8 cellular contexts compared by ENCODE assay signal in the genomic region with DNA sequence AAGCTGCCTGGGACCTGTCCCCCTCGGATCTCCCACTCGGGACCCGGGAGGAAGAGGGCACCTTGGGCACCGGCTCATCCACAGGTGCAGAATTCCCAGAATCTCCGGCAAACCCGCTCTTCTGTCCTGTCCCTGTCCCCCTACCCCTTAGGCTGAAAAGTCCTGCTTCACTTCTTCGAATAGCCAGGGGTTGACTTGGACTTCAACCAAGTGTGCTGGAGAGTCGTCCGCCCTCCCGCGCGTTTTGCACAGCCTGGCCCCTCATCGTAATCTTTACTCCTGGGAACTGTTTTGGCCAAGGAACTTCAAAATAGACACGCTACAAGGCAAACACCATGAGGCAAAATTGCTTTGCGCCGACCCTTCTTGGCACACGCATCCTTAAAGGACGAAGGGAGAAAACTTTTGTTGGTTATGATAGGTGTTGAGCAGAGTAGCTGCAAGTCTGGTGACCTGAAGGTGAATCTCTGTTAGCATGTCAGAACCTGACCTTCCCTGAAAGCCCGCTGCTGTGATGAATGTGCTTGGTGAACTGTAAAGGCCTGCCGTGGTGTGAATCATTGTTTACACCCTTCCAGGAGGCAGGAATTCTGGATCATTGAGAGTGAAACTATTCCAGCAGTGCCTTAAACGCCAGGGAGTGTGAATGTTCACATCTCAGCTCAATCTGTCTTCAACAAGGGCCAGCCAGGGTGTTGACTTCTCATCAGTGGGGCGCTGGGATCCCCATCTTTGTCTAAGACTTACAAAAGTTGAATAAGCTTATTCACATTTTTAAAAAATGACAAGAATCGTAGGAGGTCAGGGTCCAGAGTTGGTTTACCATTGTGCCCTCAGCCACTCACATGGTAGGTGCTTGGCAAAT. TPM values are rescaled to one million over a fixed set of nuclear protein-coding genes. Genes with fewer than 3 reads are reported as not detected.
DNase-seq lines count a peak whose midpoint lies in the region; ATAC-seq, FAIRE-seq and TF ChIP-seq lines count a peak whose summit lies in the region.

No MANE protein-coding gene starts in this region.

- peak overlapping the region in 1 of 3 experiments; percentile 52 for H3K4me3 ChIP-seq in endothelial cell of umbilical vein (replicated peaks in 1 of 3; ENCODE audit: insufficient read depth in 1 of 3, low read depth in 1 of 3, low read length in 3 of 3)

- peaks cover 3% of the 10 kb centered on the region for H3K4me1 ChIP-seq in endothelial cell of umbilical vein (ENCODE audit: control insufficient read depth, extremely low read depth, insufficient read depth, low read length)

- no peak for TF ChIP-seq CTCF in endothelial cell of umbilical vein (IDR thresholded peaks at IDR 0.05; ENCODE audit: extremely low read depth in 1 of 2, insufficient read depth in 1 of 2, low read depth in 1 of 2, low read length in 2 of 2)
- no peak for TF ChIP-seq CTCF in neural crest cell (conservative IDR thresholded peaks at IDR 0.05)

- peak; percentile 88 for FAIRE-seq in endothelial cell of umbilical vein (lab: Jason Lieb, UNC)

- H3K27ac ChIP-seq in endothelial cell of umbilical vein (ENCODE audit: insufficient read depth, low read depth, low read length), result no peak overlapping the region

- no TSS peak for BruUV-seq in endothelial cell of umbilical vein (replicated peaks; lab: Mats Ljungman, UMichigan)

- POLR2A ChIA-PET in endothelial cell of umbilical vein (lab: Charles Lee), result no interaction called here

- CTCF ChIA-PET in endothelial cell of umbilical vein (lab: Charles Lee), result interaction anchor here (1.0 kb wide), 1 partner anchor 44 kb away, joined by 3 read pairs; no protein-coding TSS in a partner anchor

- peak overlapping the region; percentile 75 for H3K4me3 Mint-ChIP-seq in activated CD4-positive, alpha-beta T cell treated with anti-CD3 and anti-CD28 coated beads, Interleukin-2, amount 10 ng/mL, durations not matched to agents 24 days and 14 days
- H3K4me3 Mint-ChIP-seq in neural crest cell, result peak overlapping the region; percentile 91

- no peaks in the 10 kb centered on the region for H4K20me1 ChIP-seq in endothelial cell of umbilical vein (replicated peaks; ENCODE audit: control insufficient read depth, extremely low read depth, insufficient read depth, low read length)

- H2AFZ ChIP-seq in endothelial cell of umbilical vein (ENCODE audit: low read depth, low read length), result peak overlapping the region; percentile 7

- H3K9me3 ChIP-seq in endothelial cell of umbilical vein (replicated peaks; ENCODE audit: control insufficient read depth, insufficient read depth, low read length), result no peaks in the 10 kb centered on the region

- no peak for DNase-seq in activated CD4-positive, alpha-beta T cell treated with anti-CD3 and anti-CD28 coated beads, Interleukin-2, amount 10 ng/mL, durations not matched to agents 24 days and 14 days
- no peak for DNase-seq in activated CD4-positive, alpha-beta T cell treated with anti-CD3 and anti-CD28 coated beads, Interleukin-2, amount 50 U/mL, for 48 hours
- DNase-seq in NCI-H526 (lab: John Stamatoyannopoulos, UW), result peak; percentile 48 to 84
- peak; percentile 56 for DNase-seq in endothelial cell of umbilical vein (ENCODE audit: low read depth, low spot score)
- peak; percentile 2 for DNase-seq in neural crest cell (ENCODE audit: low read depth, low spot score)
- no peak for DNase-seq in DMS114 treated with DMSO at 0.1 percent for 48 hours (lab: John Stamatoyannopoulos, UW; ENCODE audit: unreplicated experiment)
- DNase-seq in activated CD8-positive, alpha-beta memory T cell treated with anti-CD3 and anti-CD28 coated beads for 24 hours, result no peak

- no peaks in the 10 kb centered on the region for H3K9me1 ChIP-seq in endothelial cell of umbilical vein (replicated peaks; ENCODE audit: control insufficient read depth, extremely low read depth, insufficient read depth, low read length)

- H3K9me3 Mint-ChIP-seq in activated CD4-positive, alpha-beta T cell treated with anti-CD3 and anti-CD28 coated beads, Interleukin-2, amount 10 ng/mL, durations not matched to agents 24 days and 14 days, result no peaks in the 10 kb centered on the region
- H3K9me3 Mint-ChIP-seq in neural crest cell, result peaks cover 3% of the 10 kb centered on the region

- intact Hi-C loops in activated CD4-positive, alpha-beta T cell treated with anti-CD3 and anti-CD28 coated beads, Interleukin-2, amount 10 ng/mL, durations not matched to agents 24 days and 14 days (cut with micrococcal nuclease), result no loop called here
- intact Hi-C loops in endothelial cell of umbilical vein (cut with micrococcal nuclease), result loop anchor here (1.0 to 5.0 kb wide), 4 partner anchors 88 to 245 kb away; no protein-coding TSS in a partner anchor

- no peaks in the 10 kb centered on the region for H3K79me2 ChIP-seq in endothelial cell of umbilical vein (ENCODE audit: control insufficient read depth, insufficient read depth, low read length)

- peaks cover 3% of the 10 kb centered on the region for H3K4me1 Mint-ChIP-seq in activated CD4-positive, alpha-beta T cell treated with anti-CD3 and anti-CD28 coated beads, Interleukin-2, amount 10 ng/mL, durations not matched to agents 24 days and 14 days
- peaks cover 7% of the 10 kb centered on the region for H3K4me1 Mint-ChIP-seq in neural crest cell

- TF ChIP-seq POLR2A in endothelial cell of umbilical vein (IDR thresholded peaks at IDR 0.05; ENCODE audit: low read depth, low read length), result no peak

- dilution Hi-C loops in endothelial cell of umbilical vein (cut with MboI; ENCODE audit: extremely low pct_ligation_motif_present, low sequenced_read_pairs), result no loop called here

- no peak overlapping the region for H3K9ac ChIP-seq in endothelial cell of umbilical vein (replicated peaks; ENCODE audit: extremely low read depth, insufficient read depth, low read length)

- peak overlapping the region; percentile 14 for H3K4me2 ChIP-seq in endothelial cell of umbilical vein (ENCODE audit: insufficient read depth, low read length)

- no peaks in the 10 kb centered on the region for H3K27me3 ChIP-seq in endothelial cell of umbilical vein (ENCODE audit: control insufficient read depth in 2 of 2, insufficient read depth in 2 of 2, low read length in 2 of 2)

- no peak for ATAC-seq in GM19452 (IDR thresholded peaks at IDR 0.05; ENCODE audit: unreplicated experiment)

- H3K27me3 Mint-ChIP-seq in activated CD4-positive, alpha-beta T cell treated with anti-CD3 and anti-CD28 coated beads, Interleukin-2, amount 10 ng/mL, durations not matched to agents 24 days and 14 days, result peaks cover 43% of the 10 kb centered on the region
- H3K27me3 Mint-ChIP-seq in neural crest cell (ENCODE audit: low read depth), result peaks cover 44% of the 10 kb centered on the region

- no peaks in the 10 kb centered on the region for H3K36me3 Mint-ChIP-seq in activated CD4-positive, alpha-beta T cell treated with anti-CD3 and anti-CD28 coated beads, Interleukin-2, amount 10 ng/mL, durations not matched to agents 24 days and 14 days (ENCODE audit: low read depth)
- H3K36me3 Mint-ChIP-seq in neural crest cell (ENCODE audit: low read depth), result peaks cover 3% of the 10 kb centered on the region

- H3K27ac Mint-ChIP-seq in activated CD4-positive, alpha-beta T cell treated with anti-CD3 and anti-CD28 coated beads, Interleukin-2, amount 10 ng/mL, durations not matched to agents 24 days and 14 days, result no peak overlapping the region
- H3K27ac Mint-ChIP-seq in neural crest cell (ENCODE audit: unreplicated experiment), result no peak overlapping the region

- H3K36me3 ChIP-seq in endothelial cell of umbilical vein (ENCODE audit: control insufficient read depth in 2 of 2, extremely low read depth in 1 of 2, insufficient read depth in 2 of 2, low read length in 2 of 2), result no peaks in the 10 kb centered on the region

TF ChIP-seq in endothelial cell of umbilical vein, 7 proteins besides CTCF, POLR2A, EP300 and RAD21:
- TF ChIP-seq MYC (IDR thresholded peaks at IDR 0.05; ENCODE audit: low read depth, low read length) (no peak), FOS (IDR thresholded peaks at IDR 0.05; ENCODE audit: borderline replicate concordance, insufficient read depth, low read length) (peak; percentile 22)

RNA-seq across cellular contexts. Expression of a gene that starts 0.6 kb away (rescaled TPM):
- total RNA-seq in activated CD4-positive, alpha-beta T cell treated with anti-CD3 and anti-CD28 coated beads, Interleukin-2, amount 10 ng/mL, durations not matched to agents 24 days and 14 days, result 0.54 and 0.73 TPM in 2 replicates
- total RNA-seq in endothelial cell of umbilical vein (43.2 and 43.3 TPM in 2 replicates), neural crest cell (5.4 and 6.0 TPM in 2 replicates)
- 4.5 and 10.0 TPM in 2 replicates for polyA plus RNA-seq in endothelial cell of umbilical vein
- polyA plus RNA-seq in endothelial cell of umbilical vein (2011; cell fraction: cytosol; rRNA removed), result 6.2 and 7.1 TPM in 2 replicates
- polyA plus RNA-seq in endothelial cell of umbilical vein (2011; cell fraction: nucleus; rRNA removed), result 65.7 and 106 TPM in 2 replicates
- polyA plus RNA-seq in endothelial cell of umbilical vein (2012), result 13.8 and 26.2 TPM in 2 replicates
- polyA minus RNA-seq in endothelial cell of umbilical vein, result 50.1 and 70.0 TPM in 2 replicates
- not detected for polyA minus RNA-seq in endothelial cell of umbilical vein (2011; cell fraction: cytosol; rRNA and poly(A)+ RNA removed)
- polyA minus RNA-seq in endothelial cell of umbilical vein (2011; cell fraction: nucleus; rRNA and poly(A)+ RNA removed), result 400 and 690 TPM in 2 replicates

Comparison
In these comparisons a context has a peak if more than half of its experiments do, and no peak if none do; other contexts are left out.
1. DNase-seq: peak in NCI-H526 (2 of 2), endothelial cell of umbilical vein (single experiment) and neural crest cell (single experiment); none in activated CD4-positive, alpha-beta T cell treated with anti-CD3 and anti-CD28 coated beads, Interleukin-2, amount 10 ng/mL, durations not matched to agents 24 days and 14 days (single experiment), activated CD4-positive, alpha-beta T cell treated with anti-CD3 and anti-CD28 coated beads, Interleukin-2, amount 50 U/mL, for 48 hours (0 of 2), DMS114 treated with DMSO at 0.1 percent for 48 hours (single experiment) and activated CD8-positive, alpha-beta memory T cell treated with anti-CD3 and anti-CD28 coated beads for 24 hours (single experiment).